Comparison of ENCODE assay signal across 1 cellular context in genomic region chr13:59468396-59468795, GRCh38.
TF ChIP-seq lines count a peak whose summit lies in the region.

No MANE protein-coding gene starts in this region.

TF ChIP-seq in K562, 482 proteins besides CTCF, POLR2A, EP300 and RAD21 (continued from another document):
- peak; percentile 60; the same call in 1 of the 2 replicates for TF ChIP-seq JUND (IDR thresholded peaks at IDR 0.05; ENCODE audit: borderline replicate concordance, low read depth, low read length)
- peak; percentile 29; the same call in 1 of the 3 replicates for TF ChIP-seq JUND (tag; IDR thresholded peaks at IDR 0.05; ENCODE audit: borderline replicate concordance, low read depth, low read length)
- TF ChIP-seq HIVEP1 (CRISPR knock-in tag; IDR thresholded peaks at IDR 0.05) = no peak
- TF ChIP-seq CTBP1 (IDR thresholded peaks at IDR 0.05; ENCODE audit: borderline replicate concordance) = peak; percentile 44; the same call in 1 of the 2 replicates
- TF ChIP-seq KDM1A (IDR thresholded peaks at IDR 0.05) = no peak; a peak in 1 of 4 replicates
- TF ChIP-seq ZKSCAN3 (CRISPR knock-in tag; IDR thresholded peaks at IDR 0.05) = no peak
- no peak for TF ChIP-seq SAFB (IDR thresholded peaks at IDR 0.05; ENCODE audit: borderline replicate concordance, low read depth, low read length)
- TF ChIP-seq ZNF12 (CRISPR knock-in tag; IDR thresholded peaks at IDR 0.05) = no peak
- no peak for TF ChIP-seq TCF7 (IDR thresholded peaks at IDR 0.05; ENCODE audit: borderline replicate concordance)
- no peak for TF ChIP-seq RBM25 (IDR thresholded peaks at IDR 0.05; ENCODE audit: low read depth, low read length, severe bottlenecking)
- TF ChIP-seq FOXJ2 (tag; IDR thresholded peaks at IDR 0.05) = no peak
- TF ChIP-seq HMG20A (CRISPR knock-in tag; conservative IDR thresholded peaks at IDR 0.05) = no peak
- no peak for TF ChIP-seq MYBL2 (IDR thresholded peaks at IDR 0.05; ENCODE audit: low read depth)
- no peak for TF ChIP-seq MYBL2 (CRISPR knock-in tag; IDR thresholded peaks at IDR 0.05; ENCODE audit: borderline replicate concordance)
- TF ChIP-seq CBFA2T2 (conservative IDR thresholded peaks at IDR 0.05) = peak; percentile 84
- TF ChIP-seq ZNF518B (CRISPR knock-in tag; IDR thresholded peaks at IDR 0.05) = no peak
- no peak for TF ChIP-seq ETV1 (tag; conservative IDR thresholded peaks at IDR 0.05; ENCODE audit: low read depth)
- TF ChIP-seq NCOA6 (IDR thresholded peaks at IDR 0.05) = no peak
- no peak for TF ChIP-seq STAT5B (CRISPR knock-in tag; IDR thresholded peaks at IDR 0.05)
- TF ChIP-seq BCOR (IDR thresholded peaks at IDR 0.05) = no peak
- TF ChIP-seq EGR1 (conservative IDR thresholded peaks at IDR 0.05) = no peak
- TF ChIP-seq LARP7 (IDR thresholded peaks at IDR 0.05) = no peak
- TF ChIP-seq, protein P1, sequence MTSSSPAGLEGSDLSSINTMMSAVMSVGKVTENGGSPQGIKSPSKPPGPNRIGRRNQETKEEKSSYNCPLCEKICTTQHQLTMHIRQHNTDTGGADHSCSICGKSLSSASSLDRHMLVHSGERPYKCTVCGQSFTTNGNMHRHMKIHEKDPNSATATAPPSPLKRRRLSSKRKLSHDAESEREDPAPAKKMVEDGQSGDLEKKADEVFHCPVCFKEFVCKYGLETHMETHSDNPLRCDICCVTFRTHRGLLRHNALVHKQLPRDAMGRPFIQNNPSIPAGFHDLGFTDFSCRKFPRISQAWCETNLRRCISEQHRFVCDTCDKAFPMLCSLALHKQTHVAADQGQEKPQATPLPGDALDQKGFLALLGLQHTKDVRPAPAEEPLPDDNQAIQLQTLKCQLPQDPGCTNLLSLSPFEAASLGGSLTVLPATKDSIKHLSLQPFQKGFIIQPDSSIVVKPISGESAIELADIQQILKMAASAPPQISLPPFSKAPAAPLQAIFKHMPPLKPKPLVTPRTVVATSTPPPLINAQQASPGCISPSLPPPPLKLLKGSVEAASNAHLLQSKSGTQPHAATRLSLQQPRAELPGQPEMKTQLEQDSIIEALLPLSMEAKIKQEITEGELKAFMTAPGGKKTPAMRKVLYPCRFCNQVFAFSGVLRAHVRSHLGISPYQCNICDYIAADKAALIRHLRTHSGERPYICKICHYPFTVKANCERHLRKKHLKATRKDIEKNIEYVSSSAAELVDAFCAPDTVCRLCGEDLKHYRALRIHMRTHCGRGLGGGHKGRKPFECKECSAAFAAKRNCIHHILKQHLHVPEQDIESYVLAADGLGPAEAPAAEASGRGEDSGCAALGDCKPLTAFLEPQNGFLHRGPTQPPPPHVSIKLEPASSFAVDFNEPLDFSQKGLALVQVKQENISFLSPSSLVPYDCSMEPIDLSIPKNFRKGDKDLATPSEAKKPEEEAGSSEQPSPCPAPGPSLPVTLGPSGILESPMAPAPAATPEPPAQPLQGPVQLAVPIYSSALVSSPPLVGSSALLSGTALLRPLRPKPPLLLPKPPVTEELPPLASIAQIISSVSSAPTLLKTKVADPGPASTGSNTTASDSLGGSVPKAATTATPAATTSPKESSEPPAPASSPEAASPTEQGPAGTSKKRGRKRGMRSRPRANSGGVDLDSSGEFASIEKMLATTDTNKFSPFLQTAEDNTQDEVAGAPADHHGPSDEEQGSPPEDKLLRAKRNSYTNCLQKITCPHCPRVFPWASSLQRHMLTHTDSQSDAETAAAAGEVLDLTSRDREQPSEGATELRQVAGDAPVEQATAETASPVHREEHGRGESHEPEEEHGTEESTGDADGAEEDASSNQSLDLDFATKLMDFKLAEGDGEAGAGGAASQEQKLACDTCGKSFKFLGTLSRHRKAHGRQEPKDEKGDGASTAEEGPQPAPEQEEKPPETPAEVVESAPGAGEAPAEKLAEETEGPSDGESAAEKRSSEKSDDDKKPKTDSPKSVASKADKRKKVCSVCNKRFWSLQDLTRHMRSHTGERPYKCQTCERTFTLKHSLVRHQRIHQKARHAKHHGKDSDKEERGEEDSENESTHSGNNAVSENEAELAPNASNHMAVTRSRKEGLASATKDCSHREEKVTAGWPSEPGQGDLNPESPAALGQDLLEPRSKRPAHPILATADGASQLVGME (CRISPR knock-in tag; IDR thresholded peaks at IDR 0.05) = no peak
